ENCODE assay signal across 17 cellular contexts in the genomic region with DNA sequence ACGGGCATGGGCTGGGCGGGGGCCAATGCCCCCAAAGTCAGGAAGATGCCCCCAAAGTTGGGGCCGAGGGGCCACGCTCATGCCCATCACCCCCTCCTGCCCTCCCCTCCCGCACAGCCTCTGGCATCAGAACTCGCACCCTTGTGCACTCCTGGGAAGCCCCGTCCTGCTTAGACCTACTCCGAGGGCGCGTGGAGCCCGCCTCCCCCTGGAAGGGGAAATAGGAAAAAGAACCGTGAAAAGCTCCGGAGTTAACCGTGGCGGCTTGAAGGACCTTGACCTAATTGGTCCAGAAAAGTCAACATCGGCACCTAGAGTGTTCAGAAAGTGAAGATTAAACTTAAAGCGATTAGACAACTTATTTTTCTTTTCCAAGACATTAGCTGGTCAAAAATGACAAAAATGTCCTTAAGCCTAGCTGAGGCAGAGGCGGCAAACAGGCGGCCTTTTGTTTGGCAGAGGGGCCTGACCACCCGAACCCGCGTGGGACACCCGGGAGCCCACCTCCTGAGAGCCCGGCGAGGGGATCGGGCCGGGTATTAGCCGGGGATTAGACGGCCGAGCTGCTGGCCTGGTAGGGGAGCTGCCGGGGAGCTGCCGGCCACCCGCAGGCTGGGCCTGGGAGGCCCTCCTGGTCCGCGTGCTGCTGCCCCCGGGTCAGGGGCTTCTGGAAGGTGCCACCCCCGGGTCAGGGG.
"Had no signal": no experiment of that assay in that cellular context is flagged by ENCODE, and none has a peak within 500 bp of the region (broad histone marks: within the 10 kb centered on the region; RNA-seq: fewer than 3 reads in every experiment).

No MANE protein-coding gene starts in this region.

- H3K4me1 ChIP-seq: uterus had no signal

- H3K9me3 ChIP-seq: heart left ventricle, uterus had no signal

- H3K36me3 Mint-ChIP-seq: naive thymus-derived CD4-positive, alpha-beta T cell; T-cell had no signal

- H3K36me3 ChIP-seq: heart left ventricle, uterus had no signal

- H3K4me3 Mint-ChIP-seq: naive thymus-derived CD4-positive, alpha-beta T cell; T-cell had no signal

- ATAC-seq: activated CD4-positive, CD25-positive, alpha-beta regulatory T cell treated with anti-CD3 and anti-CD28 coated beads, Interleukin-2, amount 50 U/mL, for 24 hours; heart left ventricle; naive thymus-derived CD4-positive, alpha-beta T cell; T-cell had no signal

- H3K9me3 Mint-ChIP-seq: naive thymus-derived CD4-positive, alpha-beta T cell; T-cell had no signal

- H3K27me3 ChIP-seq: heart left ventricle, uterus had no signal

- H3K4me1 Mint-ChIP-seq: naive thymus-derived CD4-positive, alpha-beta T cell; T-cell had no signal

- H3K4me3 ChIP-seq: heart left ventricle, uterus had no signal

- H3K27ac ChIP-seq: heart left ventricle, uterus had no signal

- FAIRE-seq: frontal cortex, small intestine had no signal

- H3K27ac Mint-ChIP-seq: T-cell had no signal

- DNase-seq: activated naive CD4-positive, alpha-beta T cell; anterior cingulate cortex; heart left ventricle; left cardiac atrium; mammary epithelial cell; naive thymus-derived CD4-positive, alpha-beta T cell; posterior cingulate gyrus; right cardiac atrium; stimulated activated CD4-positive, alpha-beta T cell treated with anti-CD3 and anti-CD28 coated beads, Interleukin-4, amount 100 ng/mL, for 4 hours; stimulated activated CD8-positive, alpha-beta memory T cell treated with anti-CD3 and anti-CD28 coated beads, Interleukin-4, amount 100 ng/mL, for 48 hours; stimulated activated naive CD4-positive, alpha-beta T cell treated with Interleukin-2 at 50 U/mL for 16 hours; T-cell; T-helper 9 cell; uterus had no signal
